Comparison of ENCODE assay signal across 15 cellular contexts in the genomic region with DNA sequence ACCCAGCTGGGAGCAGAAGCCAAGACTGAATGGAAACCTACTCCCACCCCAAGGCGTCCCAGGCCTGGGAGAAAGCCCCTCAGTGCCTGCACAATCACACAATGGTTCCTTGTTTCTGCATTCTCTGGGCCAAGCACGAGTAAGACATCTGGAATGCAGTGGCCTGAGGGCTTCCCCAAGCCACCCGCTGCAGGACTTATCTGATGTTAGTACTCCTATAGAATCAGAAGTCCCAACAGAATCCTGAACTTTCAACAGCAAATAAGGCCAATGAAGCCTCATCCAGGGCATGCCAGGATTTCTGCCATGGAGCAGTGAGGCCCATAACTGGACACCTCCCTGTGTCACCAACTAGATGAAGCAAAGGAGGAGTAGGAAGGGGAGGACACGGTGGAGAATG. TPM values are rescaled to one million over a fixed set of nuclear protein-coding genes. Genes with fewer than 3 reads are reported as not detected.
A peak's percentile ranks its signal among the peaks of the same experiment; 100 is the strongest.
DNase-seq lines count a peak whose midpoint lies in the region; ATAC-seq and TF ChIP-seq lines count a peak whose summit lies in the region.
"Had no signal": no experiment of that assay in that cellular context is flagged by ENCODE, and none has a peak within 500 bp of the region (broad histone marks: within the 10 kb centered on the region; RNA-seq: fewer than 3 reads in every experiment).

No MANE protein-coding gene starts in this region.

- H3K27me3 ChIP-seq in GM23248 (replicated peaks; ENCODE audit: insufficient read depth) (no peaks in the 10 kb centered on the region), right atrium auricular region (no peaks in the 10 kb centered on the region), MM.1S (replicated peaks; ENCODE audit: insufficient read depth, low read length) (no peaks in the 10 kb centered on the region)
- H3K27me3 ChIP-seq: sigmoid colon had no signal

- H3K9me3 Mint-ChIP-seq in endothelial cell (ENCODE audit: unreplicated experiment) = no peaks in the 10 kb centered on the region
- H3K9me3 Mint-ChIP-seq: T-helper 2 cell treated with Interferon-gamma antibody and Interleukin-4, amounts not matched to agents 5 μg/mL and 100 μg/mL, for 36 hours had no signal

- H3K4me1 ChIP-seq in GM23248 (ENCODE audit: insufficient read depth) (peaks cover 35% of the 10 kb centered on the region), right atrium auricular region (peaks cover 0 to 61% of the 10 kb centered on the region in 2 donors), MM.1S (ENCODE audit: low read length) (peaks cover 17% of the 10 kb centered on the region)

- H3K9me2 ChIP-seq in GM23248 (ENCODE audit: insufficient read depth) (no peaks in the 10 kb centered on the region), MM.1S (replicated peaks; ENCODE audit: insufficient read depth, low read length) (no peaks in the 10 kb centered on the region)

- H3K4me3 ChIP-seq in GM23248 (no peak overlapping the region), SK-N-MC (no peak overlapping the region), right atrium auricular region (no peak overlapping the region), MM.1S (ENCODE audit: low read length) (no peak overlapping the region)
- H3K4me3 ChIP-seq: sigmoid colon had no signal

- no peak overlapping the region for H3K4me3 Mint-ChIP-seq in endothelial cell (ENCODE audit: unreplicated experiment)
- H3K4me3 Mint-ChIP-seq: T-helper 2 cell treated with Interferon-gamma antibody and Interleukin-4, amounts not matched to agents 5 μg/mL and 100 μg/mL, for 36 hours had no signal

- H3K79me2 ChIP-seq in GM23248 (ENCODE audit: insufficient read depth) = no peaks in the 10 kb centered on the region
- peaks cover 27% of the 10 kb centered on the region for H3K79me2 ChIP-seq in MM.1S (ENCODE audit: low read length)

- peaks cover 12% of the 10 kb centered on the region for H3K27me3 Mint-ChIP-seq in endothelial cell (ENCODE audit: unreplicated experiment)

- H3K4me2 ChIP-seq in GM23248 (ENCODE audit: unreplicated experiment) (peak overlapping the region; percentile 18), MM.1S (ENCODE audit: low read depth, low read length) (no peak overlapping the region)

- peaks cover 20% of the 10 kb centered on the region for H3K36me3 Mint-ChIP-seq in endothelial cell (ENCODE audit: low read depth, unreplicated experiment)

- H4K20me1 ChIP-seq in GM23248 (ENCODE audit: insufficient read depth) (no peaks in the 10 kb centered on the region), MM.1S (ENCODE audit: insufficient read depth, low read length) (no peaks in the 10 kb centered on the region)

- 46 to 65% methylated on average over 4 of the region's 4 CpGs for WGBS in GM23248 (ENCODE audit: low coverage in 1 of 2, low lambda C conversion rate in 2 of 2, missing lambda C conversion rate in 2 of 2), 2 experiments

- no peak for ATAC-seq in stimulated activated naive CD8-positive, alpha-beta T cell treated with anti-CD3 and anti-CD28 coated beads, Interleukin-15, Interleukin-2, amounts not matched to agents 100 U/mL and 50 U/mL, for 24 hours
- ATAC-seq: esophagus mucosa, left ventricle myocardium superior had no signal

- H3K27ac Mint-ChIP-seq in endothelial cell (ENCODE audit: unreplicated experiment) = peak overlapping the region; percentile 52
- H3K27ac Mint-ChIP-seq: T-helper 2 cell treated with Interferon-gamma antibody and Interleukin-4, amounts not matched to agents 5 μg/mL and 100 μg/mL, for 36 hours had no signal

- no peak overlapping the region for H2AFZ ChIP-seq in GM23248
- no peak overlapping the region for H2AFZ ChIP-seq in MM.1S (ENCODE audit: low read length)

- TF ChIP-seq CTCF in endothelial cell (IDR thresholded peaks at IDR 0.05; ENCODE audit: unreplicated experiment) (no peak), right atrium auricular region (IDR thresholded peaks at IDR 0.05) (no peak), MM.1S (IDR thresholded peaks at IDR 0.05; ENCODE audit: low read length) (no peak)

- H3K4me1 Mint-ChIP-seq in endothelial cell (ENCODE audit: unreplicated experiment) = peaks cover 59% of the 10 kb centered on the region

- DNase-seq in GM23248 (peak; percentile 66), SK-N-MC (ENCODE audit: low read depth, low spot score) (no peak), endothelial cell (ENCODE audit: low spot score) (no peak), pons (ENCODE audit: low spot score) (peak; percentile 85), right atrium auricular region (ENCODE audit: low spot score) (no peak), MM.1S (no peak), NCI-H1417 treated with DMSO at 0.1 percent for 48 hours (lab: John Stamatoyannopoulos, UW) (no peak)
- DNase-seq in stimulated activated naive CD8-positive, alpha-beta T cell treated with anti-CD3 and anti-CD28 coated beads, Interleukin-15, Interleukin-2, amounts not matched to agents 100 U/mL and 50 U/mL, for 24 hours = no peak
- DNase-seq: DMS53; left ventricle myocardium superior; NCI-H446 treated with DMSO at 0.1 percent for 48 hours; sigmoid colon; stimulated activated CD8-positive, alpha-beta memory T cell treated with anti-CD3 and anti-CD28 coated beads, Interleukin-4, amount 100 ng/mL, for 48 hours had no signal

- in situ Hi-C loops in GM23248 (cut with MboI) = no loop called here

- no peak overlapping the region for H3K27ac ChIP-seq in GM23248
- peak overlapping the region; percentile 37; the same call in 1 of the 2 replicates for H3K27ac ChIP-seq in SK-N-MC
- no peak overlapping the region for H3K27ac ChIP-seq in right atrium auricular region
- H3K27ac ChIP-seq in MM.1S (ENCODE audit: low read length) = no peak overlapping the region
- H3K27ac ChIP-seq: sigmoid colon had no signal

- no peak overlapping the region for H3K9ac ChIP-seq in GM23248
- no peak overlapping the region for H3K9ac ChIP-seq in SK-N-MC (ENCODE audit: insufficient read length)
- no peak overlapping the region for H3K9ac ChIP-seq in MM.1S (ENCODE audit: low read length)

- H3F3A ChIP-seq in GM23248 (ENCODE audit: insufficient read depth) = 0 out of 2 replicates have a peak, but pooled peaks cover 5% of the 10 kb centered on the region
- peaks cover 9% of the 10 kb centered on the region for H3F3A ChIP-seq in MM.1S (ENCODE audit: insufficient read depth, low read length)

- H3K9me3 ChIP-seq in GM23248 (ENCODE audit: low read depth) (no peaks in the 10 kb centered on the region), SK-N-MC (ENCODE audit: low read depth, low read length) (no peaks in the 10 kb centered on the region), right atrium auricular region (no peaks in the 10 kb centered on the region), MM.1S (replicated peaks; ENCODE audit: insufficient read depth, low read length) (no peaks in the 10 kb centered on the region)
- H3K9me3 ChIP-seq: sigmoid colon had no signal

- H3K36me3 ChIP-seq in GM23248 (ENCODE audit: low read depth) (no peaks in the 10 kb centered on the region), SK-N-MC (ENCODE audit: insufficient read depth, low read length) (no peaks in the 10 kb centered on the region), right atrium auricular region (no peaks in the 10 kb centered on the region), MM.1S (replicated peaks; ENCODE audit: insufficient read depth, low read length) (no peaks in the 10 kb centered on the region)
- H3K36me3 ChIP-seq: sigmoid colon had no signal

RNA-seq across cellular contexts. Expression of gene MYO18A, which starts 28.6 kb away (rescaled TPM):
- 30.5 and 33.9 TPM in 2 replicates for total RNA-seq in GM23248 (2014; rRNA removed; shearing (Covaris generic))
- polyA plus RNA-seq in GM23248 (2016; fragmentation: Nextera tagmentation; extraction: Ambion mirVana) = 12.6 and 16.0 TPM in 2 replicates
- 79.9 TPM for total RNA-seq in endothelial cell (ENCODE audit: unreplicated experiment)
- total RNA-seq in right atrium auricular region = 100 to 1,000 TPM; 159 to 219 TPM

Comparison
In these comparisons a context has a peak if more than half of its experiments do, and no peak if none do; other contexts are left out.
1. DNase-seq: peak in GM23248 (single experiment) and pons (single experiment); none in SK-N-MC (single experiment), endothelial cell (single experiment), right atrium auricular region (single experiment), MM.1S (single experiment), NCI-H1417 treated with DMSO at 0.1 percent for 48 hours (single experiment) and stimulated activated naive CD8-positive, alpha-beta T cell treated with anti-CD3 and anti-CD28 coated beads, Interleukin-15, Interleukin-2, amounts not matched to agents 100 U/mL and 50 U/mL, for 24 hours (single experiment).